ENCODE assay signal across 1 cellular context in the genomic region with DNA sequence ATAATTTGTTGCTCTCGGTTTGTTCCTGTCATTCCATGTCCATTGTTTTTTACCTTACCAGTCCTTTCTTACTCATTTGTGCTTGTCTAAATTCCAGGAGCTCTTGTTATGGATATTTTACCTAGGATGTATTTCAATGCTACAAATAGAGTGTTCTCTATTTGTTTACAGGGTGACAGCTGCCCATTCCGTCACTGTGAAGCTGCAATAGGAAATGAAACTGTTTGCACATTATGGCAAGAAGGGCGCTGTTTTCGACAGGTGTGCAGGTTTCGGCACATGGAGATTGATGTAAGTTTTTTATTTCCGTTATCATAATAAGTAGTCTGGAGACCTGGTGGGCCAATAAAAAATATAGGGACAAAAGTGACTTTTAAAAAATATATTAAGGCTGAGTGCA.
TF ChIP-seq lines count a peak whose summit lies in the region.

No MANE protein-coding gene starts in this region.

TF ChIP-seq in GM23338, 12 proteins besides CTCF, POLR2A, EP300 and RAD21 (continued from another document):
- TF ChIP-seq, protein P1, sequence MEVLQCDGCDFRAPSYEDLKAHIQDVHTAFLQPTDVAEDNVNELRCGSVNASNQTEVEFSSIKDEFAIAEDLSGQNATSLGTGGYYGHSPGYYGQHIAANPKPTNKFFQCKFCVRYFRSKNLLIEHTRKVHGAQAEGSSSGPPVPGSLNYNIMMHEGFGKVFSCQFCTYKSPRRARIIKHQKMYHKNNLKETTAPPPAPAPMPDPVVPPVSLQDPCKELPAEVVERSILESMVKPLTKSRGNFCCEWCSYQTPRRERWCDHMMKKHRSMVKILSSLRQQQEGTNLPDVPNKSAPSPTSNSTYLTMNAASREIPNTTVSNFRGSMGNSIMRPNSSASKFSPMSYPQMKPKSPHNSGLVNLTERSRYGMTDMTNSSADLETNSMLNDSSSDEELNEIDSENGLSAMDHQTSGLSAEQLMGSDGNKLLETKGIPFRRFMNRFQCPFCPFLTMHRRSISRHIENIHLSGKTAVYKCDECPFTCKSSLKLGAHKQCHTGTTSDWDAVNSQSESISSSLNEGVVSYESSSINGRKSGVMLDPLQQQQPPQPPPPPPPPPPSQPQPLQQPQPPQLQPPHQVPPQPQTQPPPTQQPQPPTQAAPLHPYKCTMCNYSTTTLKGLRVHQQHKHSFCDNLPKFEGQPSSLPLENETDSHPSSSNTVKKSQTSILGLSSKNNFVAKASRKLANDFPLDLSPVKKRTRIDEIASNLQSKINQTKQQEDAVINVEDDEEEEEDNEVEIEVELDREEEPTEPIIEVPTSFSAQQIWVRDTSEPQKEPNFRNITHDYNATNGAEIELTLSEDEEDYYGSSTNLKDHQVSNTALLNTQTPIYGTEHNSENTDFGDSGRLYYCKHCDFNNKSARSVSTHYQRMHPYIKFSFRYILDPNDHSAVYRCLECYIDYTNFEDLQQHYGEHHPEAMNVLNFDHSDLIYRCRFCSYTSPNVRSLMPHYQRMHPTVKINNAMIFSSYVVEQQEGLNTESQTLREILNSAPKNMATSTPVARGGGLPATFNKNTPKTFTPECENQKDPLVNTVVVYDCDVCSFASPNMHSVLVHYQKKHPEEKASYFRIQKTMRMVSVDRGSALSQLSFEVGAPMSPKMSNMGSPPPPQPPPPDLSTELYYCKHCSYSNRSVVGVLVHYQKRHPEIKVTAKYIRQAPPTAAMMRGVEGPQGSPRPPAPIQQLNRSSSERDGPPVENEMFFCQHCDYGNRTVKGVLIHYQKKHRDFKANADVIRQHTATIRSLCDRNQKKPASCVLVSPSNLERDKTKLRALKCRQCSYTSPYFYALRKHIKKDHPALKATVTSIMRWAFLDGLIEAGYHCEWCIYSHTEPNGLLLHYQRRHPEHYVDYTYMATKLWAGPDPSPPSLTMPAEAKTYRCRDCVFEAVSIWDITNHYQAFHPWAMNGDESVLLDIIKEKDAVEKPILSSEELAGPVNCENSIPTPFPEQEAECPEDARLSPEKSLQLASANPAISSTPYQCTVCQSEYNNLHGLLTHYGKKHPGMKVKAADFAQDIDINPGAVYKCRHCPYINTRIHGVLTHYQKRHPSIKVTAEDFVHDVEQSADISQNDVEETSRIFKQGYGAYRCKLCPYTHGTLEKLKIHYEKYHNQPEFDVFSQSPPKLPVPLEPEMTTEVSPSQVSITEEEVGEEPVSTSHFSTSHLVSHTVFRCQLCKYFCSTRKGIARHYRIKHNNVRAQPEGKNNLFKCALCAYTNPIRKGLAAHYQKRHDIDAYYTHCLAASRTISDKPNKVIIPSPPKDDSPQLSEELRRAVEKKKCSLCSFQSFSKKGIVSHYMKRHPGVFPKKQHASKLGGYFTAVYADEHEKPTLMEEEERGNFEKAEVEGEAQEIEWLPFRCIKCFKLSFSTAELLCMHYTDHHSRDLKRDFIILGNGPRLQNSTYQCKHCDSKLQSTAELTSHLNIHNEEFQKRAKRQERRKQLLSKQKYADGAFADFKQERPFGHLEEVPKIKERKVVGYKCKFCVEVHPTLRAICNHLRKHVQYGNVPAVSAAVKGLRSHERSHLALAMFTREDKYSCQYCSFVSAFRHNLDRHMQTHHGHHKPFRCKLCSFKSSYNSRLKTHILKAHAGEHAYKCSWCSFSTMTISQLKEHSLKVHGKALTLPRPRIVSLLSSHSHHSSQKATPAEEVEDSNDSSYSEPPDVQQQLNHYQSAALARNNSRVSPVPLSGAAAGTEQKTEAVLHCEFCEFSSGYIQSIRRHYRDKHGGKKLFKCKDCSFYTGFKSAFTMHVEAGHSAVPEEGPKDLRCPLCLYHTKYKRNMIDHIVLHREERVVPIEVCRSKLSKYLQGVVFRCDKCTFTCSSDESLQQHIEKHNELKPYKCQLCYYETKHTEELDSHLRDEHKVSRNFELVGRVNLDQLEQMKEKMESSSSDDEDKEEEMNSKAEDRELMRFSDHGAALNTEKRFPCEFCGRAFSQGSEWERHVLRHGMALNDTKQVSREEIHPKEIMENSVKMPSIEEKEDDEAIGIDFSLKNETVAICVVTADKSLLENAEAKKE (CRISPR knock-in tag; IDR thresholded peaks at IDR 0.05) = no peak
